ENCODE assay signal across 9 cellular contexts in genomic region chr2:149313512-149313972, GRCh38. TPM values are rescaled to one million over a fixed set of nuclear protein-coding genes. Genes with fewer than 3 reads are reported as not detected.
DNase-seq lines count a peak whose midpoint lies in the region; ATAC-seq and TF ChIP-seq lines count a peak whose summit lies in the region.
"Had no signal": no experiment of that assay in that cellular context is flagged by ENCODE, and none has a peak within 500 bp of the region (broad histone marks: within the 10 kb centered on the region; RNA-seq: fewer than 3 reads in every experiment).

No MANE protein-coding gene starts in this region.

- no peaks in the 10 kb centered on the region for H3F3A ChIP-seq in smooth muscle cell (ENCODE audit: low read depth)

- H3K4me1 ChIP-seq in smooth muscle cell (ENCODE audit: low read depth) = no peaks in the 10 kb centered on the region

- peak; percentile 50 for DNase-seq in COLO829 (ENCODE audit: low spot score)
- peak; percentile 59 to 77 for DNase-seq in NCI-H187 (lab: John Stamatoyannopoulos, UW)
- DNase-seq in left cardiac atrium = peak; percentile 22
- no peak for DNase-seq in smooth muscle cell (lab: John Stamatoyannopoulos, UW; ENCODE audit: unreplicated experiment)
- no peak for DNase-seq in activated CD4-positive, CD25-positive, alpha-beta regulatory T cell treated with anti-CD3 and anti-CD28 coated beads, Interleukin-2, amount 50 U/mL, for 72 hours
- DNase-seq: naive B cell had no signal

- peak; percentile 84 for TF ChIP-seq CTCF in WI38 (IDR thresholded peaks at IDR 0.05; ENCODE audit: low read depth, low read length)
- peak; percentile 72 for TF ChIP-seq CTCF in smooth muscle cell (IDR thresholded peaks at IDR 0.05; ENCODE audit: borderline replicate concordance, insufficient read depth, poor library complexity, severe bottlenecking)

- ATAC-seq in GM18907 (IDR thresholded peaks at IDR 0.05; ENCODE audit: unreplicated experiment) (peak; percentile 93), HG03039 (IDR thresholded peaks at IDR 0.05; ENCODE audit: unreplicated experiment) (peak; percentile 92), left cardiac atrium (peak; percentile 68 to 75)

- no peak overlapping the region for H3K27ac ChIP-seq in smooth muscle cell (ENCODE audit: low read depth)

- intact Hi-C loops in left cardiac atrium (cut with DNase I) = no loop called here

- no peak overlapping the region for H3K9ac ChIP-seq in smooth muscle cell (ENCODE audit: low read depth)

- no peaks in the 10 kb centered on the region for H3K36me3 ChIP-seq in smooth muscle cell (ENCODE audit: low read depth)

- no peaks in the 10 kb centered on the region for H3K79me2 ChIP-seq in smooth muscle cell (ENCODE audit: low read depth)

- H3K4me3 ChIP-seq in WI38 (ENCODE audit: low read depth, low read length) (no peak overlapping the region), smooth muscle cell (no peak overlapping the region)

- peaks cover 19% of the 10 kb centered on the region for H3K27me3 ChIP-seq in smooth muscle cell (ENCODE audit: low read depth)

- no peaks in the 10 kb centered on the region for H3K9me3 ChIP-seq in smooth muscle cell (replicated peaks; ENCODE audit: low read depth)

- H4K20me1 ChIP-seq in smooth muscle cell (ENCODE audit: low read depth) = no peaks in the 10 kb centered on the region

- H2AFZ ChIP-seq in smooth muscle cell (ENCODE audit: low read depth) = no peak overlapping the region

- WGBS in smooth muscle cell (ENCODE audit: low lambda C conversion rate) = 19% methylated on average over 8 of the region's 8 CpGs

- H3K4me2 ChIP-seq in smooth muscle cell = peak overlapping the region; percentile 48

RNA-seq across cellular contexts. Expression of gene LYPD6, which starts 16.8 kb away (rescaled TPM):
- total RNA-seq in left cardiac atrium = under 1 TPM; 0.27 to 0.50 TPM
- 9.3 and 9.8 TPM in 2 replicates for total RNA-seq in smooth muscle cell
- polyA plus RNA-seq in smooth muscle cell = 1.6 and 9.4 TPM in 2 replicates

Comparison
In these comparisons a context has a peak if more than half of its experiments do, and no peak if none do; other contexts are left out.
1. DNase-seq: peak in COLO829 (single experiment), NCI-H187 (2 of 2) and left cardiac atrium (single experiment); none in smooth muscle cell (single experiment) and activated CD4-positive, CD25-positive, alpha-beta regulatory T cell treated with anti-CD3 and anti-CD28 coated beads, Interleukin-2, amount 50 U/mL, for 72 hours (single experiment).
2. Peak in every context shown above with its lines, with median percentiles within 50 percentile points of each other: ATAC-seq.